19 cellular contexts compared by ENCODE assay signal in genomic region chr10:44422631-44423030, GRCh38. TPM values are rescaled to one million over a fixed set of nuclear protein-coding genes. Genes with fewer than 3 reads are reported as not detected.
DNase-seq lines count a peak whose midpoint lies in the region; ATAC-seq, FAIRE-seq and TF ChIP-seq lines count a peak whose summit lies in the region.
"Had no signal": no experiment of that assay in that cellular context is flagged by ENCODE, and none has a peak within 500 bp of the region (broad histone marks: within the 10 kb centered on the region; RNA-seq: fewer than 3 reads in every experiment).

No MANE protein-coding gene starts in this region.

- intact Hi-C loops in Right ventricle myocardium superior (cut with DNase I) (no loop called here), left cardiac atrium (cut with DNase I) (no loop called here)

- H3K27ac ChIP-seq in foreskin keratinocyte: no peak overlapping the region
- H3K27ac ChIP-seq: C4-2B had no signal

- H3K4me1 ChIP-seq in foreskin keratinocyte: no peaks in the 10 kb centered on the region
- H3K4me1 ChIP-seq: BE2C had no signal

- H3K27me3 ChIP-seq in foreskin keratinocyte: no peaks in the 10 kb centered on the region
- H3K27me3 ChIP-seq: BE2C had no signal

- ATAC-seq in Right ventricle myocardium superior (ENCODE audit: poor library complexity) (peak; percentile 38), left cardiac atrium (no peak), foreskin keratinocyte (no peak)
- ATAC-seq: GM12878, GM23338 had no signal

- DNase-seq in Right ventricle myocardium superior: no peak
- DNase-seq in left cardiac atrium: no peak
- DNase-seq in H4 (ENCODE audit: low spot score): peak; percentile 1
- peak; percentile 63 for DNase-seq in islet precursor cell
- DNase-seq in urothelium cell line (ENCODE audit: low spot score): peak; percentile 9
- no peak for DNase-seq in hepatic stellate cell (ENCODE audit: low spot score)
- DNase-seq in foreskin keratinocyte: no peak
- DNase-seq in NCI-H510A (lab: John Stamatoyannopoulos, UW): no peak
- DNase-seq: BE2C; CD4-positive, alpha-beta memory T cell; DND-41; GF-D8; H9; IMR-90 had no signal

- no peak for TF ChIP-seq CTCF in foreskin keratinocyte (conservative IDR thresholded peaks at IDR 0.05)

- FAIRE-seq in urothelium cell line (lab: Jason Lieb, UNC): no peak
- FAIRE-seq: GM12878 had no signal

RNA-seq across cellular contexts. Expression of gene CXCL12, which starts 37.7 kb away (rescaled TPM):
- 117 TPM for total RNA-seq in Right ventricle myocardium superior
- 100 to 1,000 TPM; 213 to 248 TPM for total RNA-seq in left cardiac atrium
- total RNA-seq in H4 (2014; rRNA removed; shearing (Covaris generic)): 0.06 and 0.77 TPM in 2 replicates
- not detected in 2 replicates for total RNA-seq in foreskin keratinocyte
- not detected in 2 replicates for polyA plus RNA-seq in foreskin keratinocyte
- total RNA-seq: A172; CD4-positive, alpha-beta memory T cell; HT-29 had no signal
- polyA plus RNA-seq: CD4-positive, alpha-beta memory T cell had no signal

Comparison
In these comparisons a context has a peak if more than half of its experiments do, and no peak if none do; other contexts are left out.
1. DNase-seq: peak in H4 (single experiment), islet precursor cell (single experiment) and urothelium cell line (single experiment); none in Right ventricle myocardium superior (single experiment), left cardiac atrium (single experiment), hepatic stellate cell (single experiment), foreskin keratinocyte (0 of 2) and NCI-H510A (single experiment).
2. RNA of gene CXCL12, which starts 37.7 kb away (total RNA-seq): 213 to 248 TPM in left cardiac atrium and 117 TPM in Right ventricle myocardium superior (single experiment); 0.06 to 0.77 TPM in H4 and not detected in foreskin keratinocyte; every median in the first group is over 10 times any median in the second.